ENCODE assay signal across 1 cellular context in genomic region chr13:26952551-26953138, GRCh38.
TF ChIP-seq lines count a peak whose summit lies in the region.

No MANE protein-coding gene starts in this region.

TF ChIP-seq in HepG2, 621 proteins besides CTCF, POLR2A, EP300 and RAD21 (continued from another document):
- TF ChIP-seq, protein P1, sequence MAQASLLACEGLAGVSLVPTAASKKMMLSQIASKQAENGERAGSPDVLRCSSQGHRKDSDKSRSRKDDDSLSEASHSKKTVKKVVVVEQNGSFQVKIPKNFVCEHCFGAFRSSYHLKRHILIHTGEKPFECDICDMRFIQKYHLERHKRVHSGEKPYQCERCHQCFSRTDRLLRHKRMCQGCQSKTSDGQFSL (CRISPR knock-in tag; IDR thresholded peaks at IDR 0.05) = no peak
- no peak for TF ChIP-seq NR1H2 (CRISPR knock-in tag; IDR thresholded peaks at IDR 0.05; ENCODE audit: borderline replicate concordance, low read depth)
- TF ChIP-seq ZNF746 (CRISPR knock-in tag; IDR thresholded peaks at IDR 0.05) = no peak
- TF ChIP-seq ZBTB26 (CRISPR knock-in tag; IDR thresholded peaks at IDR 0.05; ENCODE audit: borderline replicate concordance) = no peak
